1 cellular context compared by ENCODE assay signal in the genomic region with DNA sequence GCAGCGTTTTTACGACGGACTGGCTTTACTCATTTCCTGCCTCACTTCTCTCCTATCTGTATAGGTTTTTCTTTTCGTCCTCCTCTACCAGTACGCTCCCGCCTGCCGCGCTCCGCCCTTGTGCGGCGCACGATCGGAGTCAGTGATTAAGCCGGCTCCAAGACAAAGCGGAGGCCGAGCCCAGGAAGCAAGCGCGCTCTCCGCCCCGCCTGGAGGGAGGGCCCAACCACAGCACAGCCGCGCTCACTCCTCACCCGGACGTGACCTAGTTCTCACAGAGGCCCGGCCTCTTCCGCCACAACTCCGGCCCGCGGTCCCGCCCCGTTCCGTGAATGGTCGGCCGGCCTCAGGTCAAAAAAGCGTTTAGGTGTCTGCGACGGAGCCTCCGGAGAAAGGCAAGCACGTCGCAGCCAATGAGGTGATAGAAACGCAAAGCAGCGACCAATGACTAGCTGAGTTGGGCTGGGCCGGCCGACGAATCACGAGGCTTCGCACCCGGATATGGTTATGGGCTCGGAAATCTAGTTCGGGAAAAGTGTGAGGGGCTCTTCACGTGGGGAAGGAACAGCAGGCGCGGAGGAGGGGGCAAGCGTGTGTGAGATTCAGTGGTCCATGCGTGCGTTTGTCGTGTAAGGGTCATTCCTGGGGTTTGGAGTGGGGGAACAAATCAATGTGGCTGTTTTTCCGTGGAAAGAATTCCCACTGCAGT.
A peak's percentile ranks its signal among the peaks of the same experiment; 100 is the strongest.
TF ChIP-seq lines count a peak whose summit lies in the region.

Gene METTL13 (plus strand): TSS at position 494 of the 709 bp plus-strand sequence. CDS start 308 bp downstream, outside the sequence.

TF ChIP-seq in HepG2, 621 proteins besides CTCF, POLR2A, EP300 and RAD21 (continued from another document and continues in another):
- TF ChIP-seq, protein P1, sequence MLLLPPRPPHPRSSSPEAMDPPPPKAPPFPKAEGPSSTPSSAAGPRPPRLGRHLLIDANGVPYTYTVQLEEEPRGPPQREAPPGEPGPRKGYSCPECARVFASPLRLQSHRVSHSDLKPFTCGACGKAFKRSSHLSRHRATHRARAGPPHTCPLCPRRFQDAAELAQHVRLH (CRISPR knock-in tag; IDR thresholded peaks at IDR 0.05; ENCODE audit: borderline replicate concordance, low read depth), result peak; percentile 70; the same call in 1 of the 2 replicates
- TF ChIP-seq SMAD3 (CRISPR knock-in tag; IDR thresholded peaks at IDR 0.05) (peak; percentile 55), SAFB2 (CRISPR knock-in tag; IDR thresholded peaks at IDR 0.05; ENCODE audit: borderline replicate concordance, low read depth) (no peak; the same call in 1 of the 2 replicates), SMC3 (IDR thresholded peaks at IDR 0.05; ENCODE audit: low read length) (no peak), HIVEP1 (CRISPR knock-in tag; IDR thresholded peaks at IDR 0.05) (no peak), GATAD2A (CRISPR knock-in tag; IDR thresholded peaks at IDR 0.05) (peak; percentile 45; the same call in 1 of the 2 replicates), REXO4 (CRISPR knock-in tag; IDR thresholded peaks at IDR 0.05; ENCODE audit: borderline replicate concordance) (no peak), ZNF891 (CRISPR knock-in tag; IDR thresholded peaks at IDR 0.05) (no peak; the same call in 1 of the 2 replicates), ZNF446 (CRISPR knock-in tag; IDR thresholded peaks at IDR 0.05) (no peak; the same call in 1 of the 2 replicates), ZBTB4 (CRISPR knock-in tag; IDR thresholded peaks at IDR 0.05; ENCODE audit: borderline replicate concordance) (no peak), KLF16 (CRISPR knock-in tag; IDR thresholded peaks at IDR 0.05) (peak in 1 of 2 experiments; percentile 40; a peak in 1 of 4 replicates), GLI4 (CRISPR knock-in tag; IDR thresholded peaks at IDR 0.05; ENCODE audit: borderline replicate concordance) (no peak), MYPOP (CRISPR knock-in tag; IDR thresholded peaks at IDR 0.05) (peak; percentile 54; the same call in 1 of the 2 replicates), CAMTA2 (CRISPR knock-in tag; IDR thresholded peaks at IDR 0.05; ENCODE audit: borderline replicate concordance) (no peak), RFXANK (CRISPR knock-in tag; IDR thresholded peaks at IDR 0.05) (peak; percentile 74; the same call in 1 of the 2 replicates), DMAP1 (CRISPR knock-in tag; IDR thresholded peaks at IDR 0.05) (0 out of 2 replicates have a peak, but pooled peaks have one; percentile 50), RORA (CRISPR knock-in tag; IDR thresholded peaks at IDR 0.05) (no peak), SIN3B (IDR thresholded peaks at IDR 0.05; ENCODE audit: low read length) (0 out of 2 replicates have a peak, but pooled peaks have one; percentile 39), ZNF230 (CRISPR knock-in tag; IDR thresholded peaks at IDR 0.05) (peak; percentile 35; the same call in 1 of the 2 replicates), GATAD1 (CRISPR knock-in tag; IDR thresholded peaks at IDR 0.05) (peak; percentile 94), ZNF251 (CRISPR knock-in tag; IDR thresholded peaks at IDR 0.05) (no peak), TCF12 (IDR thresholded peaks at IDR 0.05) (no peak), TCF12 (CRISPR knock-in tag; IDR thresholded peaks at IDR 0.05) (no peak), FOXP4 (CRISPR knock-in tag; IDR thresholded peaks at IDR 0.05) (no peak; the same call in 1 of the 2 replicates), FOXA3 (CRISPR knock-in tag; IDR thresholded peaks at IDR 0.05) (no peak; the same call in 1 of the 2 replicates), ZMYM3 (CRISPR knock-in tag; IDR thresholded peaks at IDR 0.05) (no peak; the same call in 1 of the 2 replicates), HCFC1 (IDR thresholded peaks at IDR 0.05; ENCODE audit: low read depth, low read length) (0 out of 2 replicates have a peak, but pooled peaks have one; percentile 50), ZNF678 (CRISPR knock-in tag; IDR thresholded peaks at IDR 0.05) (no peak), NFE2L1 (CRISPR knock-in tag; IDR thresholded peaks at IDR 0.05; ENCODE audit: borderline replicate concordance) (no peak), ZNF451 (CRISPR knock-in tag; IDR thresholded peaks at IDR 0.05) (no peak), KLF9 (CRISPR knock-in tag; IDR thresholded peaks at IDR 0.05; ENCODE audit: low read depth) (peak; percentile 62; the same call in 1 of the 2 replicates), PHF20 (CRISPR knock-in tag; IDR thresholded peaks at IDR 0.05) (peak; percentile 94), HOXA9 (CRISPR knock-in tag; IDR thresholded peaks at IDR 0.05; ENCODE audit: borderline replicate concordance) (peak; percentile 45; the same call in 1 of the 2 replicates), ZEB1 (IDR thresholded peaks at IDR 0.05; ENCODE audit: insufficient replicate concordance, low read depth) (no peak), ZNF567 (CRISPR knock-in tag; IDR thresholded peaks at IDR 0.05; ENCODE audit: borderline replicate concordance) (no peak), MTF2 (CRISPR knock-in tag; IDR thresholded peaks at IDR 0.05; ENCODE audit: borderline replicate concordance) (no peak), RERE (CRISPR knock-in tag; IDR thresholded peaks at IDR 0.05; ENCODE audit: low read depth) (no peak), KMT2B (CRISPR knock-in tag; IDR thresholded peaks at IDR 0.05) (peak; percentile 78), ISL2 (CRISPR knock-in tag; IDR thresholded peaks at IDR 0.05) (no peak), KDM1A (CRISPR knock-in tag; IDR thresholded peaks at IDR 0.05) (no peak), TOE1 (CRISPR knock-in tag; IDR thresholded peaks at IDR 0.05) (no peak), RNF2 (conservative IDR thresholded peaks at IDR 0.05; ENCODE audit: low read depth) (peak; percentile 39; the same call in 1 of the 2 replicates), MAX (IDR thresholded peaks at IDR 0.05) (peak; percentile 88)
- TF ChIP-seq, protein P2, sequence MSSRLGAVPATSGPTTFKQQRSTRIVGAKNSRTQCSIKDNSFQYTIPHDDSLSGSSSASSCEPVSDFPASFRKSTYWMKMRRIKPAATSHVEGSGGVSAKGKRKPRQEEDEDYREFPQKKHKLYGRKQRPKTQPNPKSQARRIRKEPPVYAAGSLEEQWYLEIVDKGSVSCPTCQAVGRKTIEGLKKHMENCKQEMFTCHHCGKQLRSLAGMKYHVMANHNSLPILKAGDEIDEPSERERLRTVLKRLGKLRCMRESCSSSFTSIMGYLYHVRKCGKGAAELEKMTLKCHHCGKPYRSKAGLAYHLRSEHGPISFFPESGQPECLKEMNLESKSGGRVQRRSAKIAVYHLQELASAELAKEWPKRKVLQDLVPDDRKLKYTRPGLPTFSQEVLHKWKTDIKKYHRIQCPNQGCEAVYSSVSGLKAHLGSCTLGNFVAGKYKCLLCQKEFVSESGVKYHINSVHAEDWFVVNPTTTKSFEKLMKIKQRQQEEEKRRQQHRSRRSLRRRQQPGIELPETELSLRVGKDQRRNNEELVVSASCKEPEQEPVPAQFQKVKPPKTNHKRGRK (CRISPR knock-in tag; IDR thresholded peaks at IDR 0.05), result no peak
- TF ChIP-seq, protein P3, sequence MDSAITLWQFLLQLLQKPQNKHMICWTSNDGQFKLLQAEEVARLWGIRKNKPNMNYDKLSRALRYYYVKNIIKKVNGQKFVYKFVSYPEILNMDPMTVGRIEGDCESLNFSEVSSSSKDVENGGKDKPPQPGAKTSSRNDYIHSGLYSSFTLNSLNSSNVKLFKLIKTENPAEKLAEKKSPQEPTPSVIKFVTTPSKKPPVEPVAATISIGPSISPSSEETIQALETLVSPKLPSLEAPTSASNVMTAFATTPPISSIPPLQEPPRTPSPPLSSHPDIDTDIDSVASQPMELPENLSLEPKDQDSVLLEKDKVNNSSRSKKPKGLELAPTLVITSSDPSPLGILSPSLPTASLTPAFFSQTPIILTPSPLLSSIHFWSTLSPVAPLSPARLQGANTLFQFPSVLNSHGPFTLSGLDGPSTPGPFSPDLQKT (CRISPR knock-in tag; IDR thresholded peaks at IDR 0.05; ENCODE audit: borderline replicate concordance), result no peak
- TF ChIP-seq, protein P4, sequence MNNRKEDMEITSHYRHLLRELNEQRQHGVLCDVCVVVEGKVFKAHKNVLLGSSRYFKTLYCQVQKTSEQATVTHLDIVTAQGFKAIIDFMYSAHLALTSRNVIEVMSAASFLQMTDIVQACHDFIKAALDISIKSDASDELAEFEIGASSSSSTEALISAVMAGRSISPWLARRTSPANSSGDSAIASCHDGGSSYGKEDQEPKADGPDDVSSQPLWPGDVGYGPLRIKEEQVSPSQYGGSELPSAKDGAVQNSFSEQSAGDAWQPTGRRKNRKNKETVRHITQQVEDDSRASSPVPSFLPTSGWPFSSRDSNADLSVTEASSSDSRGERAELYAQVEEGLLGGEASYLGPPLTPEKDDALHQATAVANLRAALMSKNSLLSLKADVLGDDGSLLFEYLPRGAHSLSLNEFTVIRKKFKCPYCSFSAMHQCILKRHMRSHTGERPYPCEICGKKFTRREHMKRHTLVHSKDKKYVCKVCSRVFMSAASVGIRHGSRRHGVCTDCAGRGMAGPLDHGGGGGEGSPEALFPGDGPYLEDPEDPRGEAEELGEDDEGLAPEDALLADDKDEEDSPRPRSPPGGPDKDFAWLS (CRISPR knock-in tag; IDR thresholded peaks at IDR 0.05; ENCODE audit: borderline replicate concordance), result no peak
